ENCODE assay signal across 21 cellular contexts in genomic region chr7:112101083-112101846, GRCh38.
"Had no signal": no experiment of that assay in that cellular context is flagged by ENCODE, and none has a peak within 500 bp of the region (broad histone marks: within the 10 kb centered on the region; RNA-seq: fewer than 3 reads in every experiment).

No MANE protein-coding gene starts in this region.

- H3K27me3 Mint-ChIP-seq: brain had no signal

- H3K9me3 Mint-ChIP-seq: activated CD4-positive, alpha-beta T cell treated with anti-CD3 and anti-CD28 coated beads, Interleukin-2, amount 10 ng/mL, durations not matched to agents 24 days and 14 days; activated T-cell treated with anti-CD3 and anti-CD28 coated beads, Interleukin-2, amount 50 U/mL, for 24 hours; activated T-helper 2 cell treated with anti-CD3 and anti-CD28 coated beads, Interferon-gamma antibody, Interleukin-2, Interleukin-4, amounts not matched to agents 10 μg/mL and 5 μg/mL and 100 μg/mL, durations not matched to agents 14 hours and 24 hours and 36 hours; brain had no signal

- H3K27ac Mint-ChIP-seq: activated CD4-positive, alpha-beta T cell treated with anti-CD3 and anti-CD28 coated beads, Interleukin-2, amount 10 ng/mL, durations not matched to agents 24 days and 14 days; activated CD8-positive, alpha-beta T cell treated with anti-CD3 and anti-CD28 coated beads, Interleukin-2, amount 10 ng/mL, durations not matched to agents 7 days and 5 days; activated naive CD8-positive, alpha-beta T cell treated with anti-CD3 and anti-CD28 coated beads, Interleukin-2, amount 10 ng/mL, durations not matched to agents 7 days and 5 days; activated T-cell treated with anti-CD3 and anti-CD28 coated beads, Interleukin-2, amount 50 U/mL, for 24 hours; activated T-helper 2 cell treated with anti-CD3 and anti-CD28 coated beads, Interferon-gamma antibody, Interleukin-2, Interleukin-4, amounts not matched to agents 10 μg/mL and 5 μg/mL and 100 μg/mL, durations not matched to agents 14 hours and 24 hours and 36 hours; naive thymus-derived CD4-positive, alpha-beta T cell had no signal

- H3K27ac ChIP-seq: colonic mucosa, gastrocnemius medialis, ovary, tibial artery, uterus had no signal

- H3K4me3 ChIP-seq: colonic mucosa, gastrocnemius medialis, ovary, tibial artery, uterus had no signal

- H3K9me3 ChIP-seq: colonic mucosa, gastrocnemius medialis, ovary, tibial artery, uterus had no signal

- DNase-seq: activated CD4-positive, alpha-beta T cell treated with anti-CD3 and anti-CD28 coated beads, Interleukin-2, amount 10 ng/mL, durations not matched to agents 24 days and 14 days; activated CD4-positive, CD25-positive, alpha-beta regulatory T cell; activated CD8-positive, alpha-beta T cell treated with anti-CD3 and anti-CD28 coated beads, Interleukin-2, amount 10 ng/mL, durations not matched to agents 7 days and 5 days; activated naive CD4-positive, alpha-beta T cell treated with Interleukin-2 at 50 U/mL for 16 hours; activated naive CD8-positive, alpha-beta T cell treated with anti-CD3 and anti-CD28 coated beads, Interleukin-2, amount 10 ng/mL, durations not matched to agents 7 days and 5 days; activated T-cell treated with anti-CD3 and anti-CD28 coated beads, Interleukin-2, amount 50 U/mL, for 24 hours; anterior cingulate cortex; central memory CD4-positive, alpha-beta T cell; colonic mucosa; effector CD4-positive, alpha-beta T cell; gastrocnemius medialis; left ventricle myocardium superior; naive thymus-derived CD4-positive, alpha-beta T cell; ovary; stimulated activated naive CD4-positive, alpha-beta T cell treated with Interleukin-2 at 50 U/mL for 16 hours; T1000; tibial artery; uterus had no signal

- H3K4me3 Mint-ChIP-seq: activated CD4-positive, alpha-beta T cell treated with anti-CD3 and anti-CD28 coated beads, Interleukin-2, amount 10 ng/mL, durations not matched to agents 24 days and 14 days; activated CD8-positive, alpha-beta T cell treated with anti-CD3 and anti-CD28 coated beads, Interleukin-2, amount 10 ng/mL, durations not matched to agents 7 days and 5 days; activated naive CD8-positive, alpha-beta T cell treated with anti-CD3 and anti-CD28 coated beads, Interleukin-2, amount 10 ng/mL, durations not matched to agents 7 days and 5 days; activated T-cell treated with anti-CD3 and anti-CD28 coated beads, Interleukin-2, amount 50 U/mL, for 24 hours; brain; naive thymus-derived CD4-positive, alpha-beta T cell had no signal

- H3K27me3 ChIP-seq: colonic mucosa, gastrocnemius medialis, ovary, tibial artery, uterus had no signal

- H3K36me3 Mint-ChIP-seq: activated naive CD8-positive, alpha-beta T cell treated with anti-CD3 and anti-CD28 coated beads, Interleukin-2, amount 10 ng/mL, durations not matched to agents 7 days and 5 days; naive thymus-derived CD4-positive, alpha-beta T cell had no signal

- H3K4me1 Mint-ChIP-seq: activated CD4-positive, alpha-beta T cell treated with anti-CD3 and anti-CD28 coated beads, Interleukin-2, amount 10 ng/mL, durations not matched to agents 24 days and 14 days; activated naive CD8-positive, alpha-beta T cell treated with anti-CD3 and anti-CD28 coated beads, Interleukin-2, amount 10 ng/mL, durations not matched to agents 7 days and 5 days; naive thymus-derived CD4-positive, alpha-beta T cell had no signal

- H3K4me1 ChIP-seq: tibial artery, uterus had no signal

- H3K36me3 ChIP-seq: colonic mucosa, gastrocnemius medialis, ovary, tibial artery, uterus had no signal

- ATAC-seq: activated CD8-positive, alpha-beta T cell treated with anti-CD3 and anti-CD28 coated beads, Interleukin-2, amount 10 ng/mL, durations not matched to agents 7 days and 5 days; esophagus mucosa; gastrocnemius medialis; left ventricle myocardium superior; naive thymus-derived CD4-positive, alpha-beta T cell had no signal
